In the genomic region with DNA sequence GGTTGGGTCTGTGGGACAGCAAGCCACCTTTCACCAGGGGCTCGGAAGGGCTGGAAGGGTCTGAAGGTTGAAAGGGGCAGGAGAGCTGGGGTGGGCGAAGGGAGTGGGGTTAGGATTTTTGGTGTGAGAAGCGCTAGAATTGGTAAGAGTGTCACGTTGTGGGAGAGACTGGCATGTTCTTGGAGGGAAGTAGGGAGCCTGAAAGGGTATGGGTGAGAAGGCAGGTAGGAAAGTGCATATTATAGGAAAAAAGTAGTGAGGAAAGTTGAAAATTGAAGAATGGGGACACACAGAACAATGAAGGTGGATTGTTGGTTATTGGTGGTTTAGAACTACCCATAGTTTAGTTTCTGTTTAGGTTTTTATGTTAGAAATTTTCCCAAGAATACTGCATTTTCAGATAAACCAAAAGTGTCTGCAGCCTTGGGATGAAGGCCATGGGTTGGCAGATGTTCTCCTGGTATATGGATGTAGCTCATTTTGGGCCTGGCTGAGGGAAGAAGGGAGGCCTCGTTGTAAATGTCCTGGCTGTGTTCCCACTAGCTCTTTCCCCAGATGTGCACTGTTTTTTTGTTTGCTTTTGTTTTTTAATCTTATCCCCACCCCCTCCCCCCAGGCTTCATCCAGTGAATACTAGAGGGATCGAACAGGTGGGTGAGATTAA, we compare ENCODE assay signal across 1 cellular context.
TF ChIP-seq lines count a peak whose summit lies in the region.

No MANE protein-coding gene starts in this region.

TF ChIP-seq in endothelial cell of umbilical vein, 7 proteins besides CTCF, POLR2A, EP300 and RAD21:
- TF ChIP-seq POLR2AphosphoS5 (IDR thresholded peaks at IDR 0.05; ENCODE audit: insufficient read depth, low read depth, low read length), result no peak
- TF ChIP-seq FOS (IDR thresholded peaks at IDR 0.05; ENCODE audit: borderline replicate concordance, insufficient read depth, low read length), result no peak
- TF ChIP-seq GATA2 (IDR thresholded peaks at IDR 0.05; ENCODE audit: insufficient read depth, insufficient read length, low read depth, low read length), result no peak
- TF ChIP-seq, protein P1, sequence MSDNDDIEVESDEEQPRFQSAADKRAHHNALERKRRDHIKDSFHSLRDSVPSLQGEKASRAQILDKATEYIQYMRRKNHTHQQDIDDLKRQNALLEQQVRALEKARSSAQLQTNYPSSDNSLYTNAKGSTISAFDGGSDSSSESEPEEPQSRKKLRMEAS (IDR thresholded peaks at IDR 0.05; ENCODE audit: insufficient read depth, insufficient read length), result no peak
TF ChIP-seq in endothelial cell of umbilical vein: peak in this region for 0.
